ENCODE assay signal across 8 cellular contexts in the genomic region with DNA sequence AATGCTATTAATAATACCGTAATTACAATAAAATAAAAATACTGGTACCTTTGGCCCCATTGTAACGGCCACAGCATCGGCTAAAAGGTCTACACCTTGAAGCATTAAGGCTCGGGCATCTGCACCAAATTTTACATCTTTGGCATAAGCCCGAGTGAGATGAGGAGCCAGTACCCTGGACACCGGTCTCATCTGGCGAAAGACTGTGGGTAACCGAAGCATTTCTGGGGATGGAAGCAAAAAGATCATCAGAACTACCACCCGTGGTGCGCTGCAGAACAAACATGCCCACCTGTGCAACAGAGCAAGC. TPM values are rescaled to one million over a fixed set of nuclear protein-coding genes. Genes with fewer than 3 reads are reported as not detected.
DNase-seq lines count a peak whose midpoint lies in the region; ATAC-seq and TF ChIP-seq lines count a peak whose summit lies in the region.

No MANE protein-coding gene starts in this region.

- no peaks in the 10 kb centered on the region for H3K27me3 Mint-ChIP-seq in mesothelial cell of epicardium (ENCODE audit: low read depth)

- TF ChIP-seq CTCF in left ventricle myocardium inferior (IDR thresholded peaks at IDR 0.05; ENCODE audit: borderline replicate concordance), result no peak
- no peak for TF ChIP-seq CTCF in breast epithelium (IDR thresholded peaks at IDR 0.05)
- no peak for TF ChIP-seq CTCF in mesothelial cell of epicardium (IDR thresholded peaks at IDR 0.05; ENCODE audit: unreplicated experiment)
- TF ChIP-seq CTCF in uterus (IDR thresholded peaks at IDR 0.05), result no peak

- H3K27ac ChIP-seq in left ventricle myocardium inferior (replicated peaks) (peak overlapping the region; percentile 92), breast epithelium (peak overlapping the region; percentile 97 to 98), uterus (peak overlapping the region; percentile 97 to 99)

- peaks cover 27% of the 10 kb centered on the region for H3K36me3 Mint-ChIP-seq in mesothelial cell of epicardium

- no peaks in the 10 kb centered on the region for H3K9me3 Mint-ChIP-seq in mesothelial cell of epicardium

- intact Hi-C loops in left ventricle myocardium inferior (cut with micrococcal nuclease), result loop anchor here (10.0 kb wide), 1 partner anchor 94 kb away; no protein-coding TSS in a partner anchor
- intact Hi-C loops in left cardiac atrium (cut with DNase I), result loop anchor here (5.0 to 10.0 kb wide), 2 partner anchors 41 to 84 kb away; no protein-coding TSS in a partner anchor
- intact Hi-C loops in breast epithelium (cut with DNase I; ENCODE audit: low total_unique reads), result loop anchor here (5.0 kb wide), 1 partner anchor 1964 kb away; no protein-coding TSS in a partner anchor
- intact Hi-C loops in uterus (cut with DNase I; ENCODE audit: low total_unique reads), result loop anchor here (10.0 kb wide), 1 partner anchor 64 kb away; a partner anchor contains a TSS

- peak overlapping the region; percentile 95 for H3K4me3 Mint-ChIP-seq in mesothelial cell of epicardium

- TF ChIP-seq POLR2A in breast epithelium (IDR thresholded peaks at IDR 0.05) (no peak), uterus (IDR thresholded peaks at IDR 0.05) (no peak)

- H3K9me3 ChIP-seq in left ventricle myocardium inferior (replicated peaks), result no peaks in the 10 kb centered on the region
- H3K9me3 ChIP-seq in breast epithelium, result no peaks in the 10 kb centered on the region
- H3K9me3 ChIP-seq in uterus, result no peaks in the 10 kb centered on the region

- H3K4me3 ChIP-seq in left ventricle myocardium inferior, result peak overlapping the region; percentile 91
- H3K4me3 ChIP-seq in breast epithelium, result peak overlapping the region; percentile 77 to 92 (median 80)
- peak overlapping the region; percentile 80 to 90 for H3K4me3 ChIP-seq in uterus

- H3K36me3 ChIP-seq in left ventricle myocardium inferior (peaks cover 63% of the 10 kb centered on the region), breast epithelium (no peaks in the 10 kb centered on the region), uterus (no peaks in the 10 kb centered on the region)

- H3K27ac Mint-ChIP-seq in mesothelial cell of epicardium, result peak overlapping the region; percentile 95

- no peaks in the 10 kb centered on the region for H3K27me3 ChIP-seq in left ventricle myocardium inferior (ENCODE audit: low read depth)
- no peaks in the 10 kb centered on the region for H3K27me3 ChIP-seq in breast epithelium
- H3K27me3 ChIP-seq in uterus, result no peaks in the 10 kb centered on the region

- DNase-seq in left ventricle myocardium inferior (no peak), left cardiac atrium (no peak), breast epithelium (ENCODE audit: low spot score in 2 of 2) (no peak), mesothelial cell of epicardium (ENCODE audit: low spot score in 2 of 2, unreplicated experiment in 2 of 2) (no peak), uterus (no peak)

- peaks cover 47% of the 10 kb centered on the region for H3K4me1 Mint-ChIP-seq in mesothelial cell of epicardium

- H3K4me1 ChIP-seq in left ventricle myocardium inferior, result peaks cover 76% of the 10 kb centered on the region
- H3K4me1 ChIP-seq in breast epithelium, result peaks cover 0 to 26% of the 10 kb centered on the region in 2 donors
- H3K4me1 ChIP-seq in uterus, result peaks cover 0 to 14% of the 10 kb centered on the region in 2 donors

- ATAC-seq in left cardiac atrium, result no peak
- ATAC-seq in HG02840 (IDR thresholded peaks at IDR 0.05; ENCODE audit: low FRiP score, unreplicated experiment), result no peak
- no peak for ATAC-seq in HG02884 (IDR thresholded peaks at IDR 0.05; ENCODE audit: unreplicated experiment)
- no peak for ATAC-seq in GM18867 (IDR thresholded peaks at IDR 0.05; ENCODE audit: unreplicated experiment)

RNA-seq across cellular contexts. Expression of a gene that starts 1.1 kb away (rescaled TPM):
- total RNA-seq in left ventricle myocardium inferior, result 143 TPM
- total RNA-seq in left cardiac atrium, result 100 to 1,000 TPM; 164 to 166 TPM
- 100 to 1,000 TPM; 108 to 227 (median 205) TPM for total RNA-seq in breast epithelium
- 326 to 341 TPM (median 337 TPM) in 3 replicates for total RNA-seq in mesothelial cell of epicardium
- 100 to 1,000 TPM in 3 of 4 donors, 10 to 100 TPM in 1; 76.8 to 258 (median 161) TPM for total RNA-seq in uterus

RNA-seq across cellular contexts. Expression of a gene that starts 1.6 kb away (rescaled TPM):
- 120 TPM for total RNA-seq in left ventricle myocardium inferior
- total RNA-seq in left cardiac atrium, result 100 to 1,000 TPM; 111 to 117 TPM
- total RNA-seq in breast epithelium, result 100 to 1,000 TPM in 2 of 3 donors, 10 to 100 TPM in 1; 74.9 to 170 (median 124) TPM
- 91.8 to 102 TPM (median 96.4 TPM) in 3 replicates for total RNA-seq in mesothelial cell of epicardium
- total RNA-seq in uterus, result 10 to 100 TPM; 22.3 to 55.0 (median 39.4) TPM

RNA-seq across cellular contexts. Expression of a gene that starts 17.3 kb away (rescaled TPM):
- total RNA-seq in left ventricle myocardium inferior (35.7 TPM), left cardiac atrium (10 to 100 TPM; 19.8 to 32.6 TPM), breast epithelium (10 to 100 TPM; 20.6 to 34.7 (median 34.2) TPM), mesothelial cell of epicardium (22.5 to 26.0 TPM (median 26.0 TPM) in 3 replicates), uterus (10 to 100 TPM; 23.3 to 58.6 (median 43.0) TPM)

RNA-seq across cellular contexts. Expression of a gene that starts 45.2 kb away (rescaled TPM):
- 28.2 TPM for total RNA-seq in left ventricle myocardium inferior
- total RNA-seq in left cardiac atrium, result 10 to 100 TPM; 23.0 to 43.4 TPM
- 10 to 100 TPM; 30.7 to 34.4 (median 32.8) TPM for total RNA-seq in breast epithelium
- total RNA-seq in mesothelial cell of epicardium, result 14.6 to 15.9 TPM (median 15.3 TPM) in 3 replicates
- 10 to 100 TPM; 23.8 to 34.1 (median 28.5) TPM for total RNA-seq in uterus
